ENCODE assay signal across 8 cellular contexts in the genomic region with DNA sequence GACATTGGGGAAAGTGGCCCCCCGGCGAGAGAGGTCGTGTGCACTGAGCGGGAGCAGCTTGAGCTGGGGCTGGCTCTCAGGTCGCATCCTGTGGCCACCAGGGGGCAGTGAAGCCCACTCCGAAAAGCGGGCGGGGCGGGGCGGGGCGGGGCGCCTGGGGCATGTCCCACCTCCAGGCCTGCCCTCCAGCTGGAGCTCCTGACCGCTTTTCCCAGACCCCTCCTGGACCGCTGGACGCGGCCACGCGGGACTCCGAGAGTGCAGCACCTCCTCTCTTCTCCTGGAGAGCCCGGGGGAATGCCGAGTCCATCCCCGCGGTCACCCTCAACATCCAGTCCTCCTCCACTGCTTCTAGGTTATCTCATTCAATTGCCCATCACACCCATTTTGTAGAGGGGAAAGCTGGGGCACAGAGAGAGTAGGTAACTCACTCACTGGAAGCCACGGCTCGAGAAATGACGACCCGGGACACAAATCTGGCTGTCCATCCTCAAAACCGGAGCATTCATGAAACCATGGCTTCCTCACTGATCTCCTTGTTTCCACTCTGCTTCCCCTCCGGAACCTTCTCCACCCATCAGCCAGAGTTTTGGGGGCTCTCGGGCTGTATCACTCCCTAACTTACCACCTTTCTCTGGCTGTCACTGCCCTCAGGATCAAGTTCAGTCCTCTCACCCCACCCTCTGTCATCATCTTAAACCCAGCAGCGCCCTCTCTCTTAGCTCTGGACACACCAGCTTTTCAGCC. TPM values are rescaled to one million over a fixed set of nuclear protein-coding genes. Genes with fewer than 3 reads are reported as not detected.
DNase-seq lines count a peak whose midpoint lies in the region; ATAC-seq and TF ChIP-seq lines count a peak whose summit lies in the region.

No MANE protein-coding gene starts in this region.

- peaks cover 34% of the 10 kb centered on the region for H3K4me1 Mint-ChIP-seq in CD8-positive, alpha-beta T cell (ENCODE audit: low read depth)
- H3K4me1 Mint-ChIP-seq in neural progenitor cell: peaks cover 30% of the 10 kb centered on the region

- H3K27me3 ChIP-seq in CD8-positive, alpha-beta T cell (ENCODE audit: insufficient read depth, low read length): no peaks in the 10 kb centered on the region
- H3K27me3 ChIP-seq in neural progenitor cell (no peaks in the 10 kb centered on the region), stomach smooth muscle (ENCODE audit: control insufficient read depth in 1 of 2, insufficient read depth in 2 of 2, low read length in 2 of 2) (no peaks in the 10 kb centered on the region)

- peak overlapping the region; percentile 18 for H3K27ac ChIP-seq in CD8-positive, alpha-beta T cell (ENCODE audit: low read depth, low read length)
- H3K27ac ChIP-seq in neural progenitor cell (no peak overlapping the region), stomach smooth muscle (ENCODE audit: low read length) (no peak overlapping the region)

- no peaks in the 10 kb centered on the region for H3K9me3 Mint-ChIP-seq in CD8-positive, alpha-beta T cell
- H3K9me3 Mint-ChIP-seq in neural progenitor cell: peaks cover 2% of the 10 kb centered on the region

- no peak overlapping the region for H2AFZ ChIP-seq in neural progenitor cell (replicated peaks)

- no peak overlapping the region for H3K9ac ChIP-seq in neural progenitor cell
- H3K9ac ChIP-seq in stomach smooth muscle (ENCODE audit: low read length in 2 of 2): peak overlapping the region; percentile 60 to 72

- peak overlapping the region; percentile 78 for H3K27ac Mint-ChIP-seq in CD8-positive, alpha-beta T cell
- no peak overlapping the region for H3K27ac Mint-ChIP-seq in neural progenitor cell

- peaks cover 21% of the 10 kb centered on the region for H3K4me1 ChIP-seq in CD8-positive, alpha-beta T cell (ENCODE audit: insufficient read depth, low read length)
- peaks cover 10% of the 10 kb centered on the region for H3K4me1 ChIP-seq in neural progenitor cell
- peaks cover 36% of the 10 kb centered on the region for H3K4me1 ChIP-seq in stomach smooth muscle (ENCODE audit: control insufficient read depth, insufficient read depth, low read length)

- peaks cover 18% of the 10 kb centered on the region for H3K36me3 Mint-ChIP-seq in CD8-positive, alpha-beta T cell
- H3K36me3 Mint-ChIP-seq in neural progenitor cell: peaks cover 10% of the 10 kb centered on the region

- CTCF ChIA-PET in CD8-positive, alpha-beta T cell (lab: Charles Lee): interaction anchor here (0.7 to 7.4 kb wide), 33 partner anchors 8 to 149 kb away, joined by 3 to 270 read pairs (median 4); partner anchors contain the start of genes BCL2L1 and TPX2

- POLR2A ChIA-PET in CD8-positive, alpha-beta T cell (lab: Charles Lee): interaction anchor here (0.8 to 3.1 kb wide), 5 partner anchors 13 to 89 kb away, joined by 3 to 59 read pairs (median 5); partner anchors contain the start of gene BCL2L1

- no peak for TF ChIP-seq EP300 in Ishikawa (IDR thresholded peaks at IDR 0.05; ENCODE audit: borderline replicate concordance)

- peak overlapping the region; percentile 61 for H3K4me3 ChIP-seq in CD8-positive, alpha-beta T cell (ENCODE audit: low read depth, low read length)
- H3K4me3 ChIP-seq in foreskin fibroblast (ENCODE audit: low read depth in 1 of 2, low read length in 2 of 2): peak overlapping the region; percentile 43 to 52
- H3K4me3 ChIP-seq in neural progenitor cell: peak overlapping the region; percentile 34
- H3K4me3 ChIP-seq in stomach smooth muscle (ENCODE audit: low read length in 2 of 2): peak overlapping the region; percentile 71 to 74

- H3K4me3 Mint-ChIP-seq in CD8-positive, alpha-beta T cell: peak overlapping the region; percentile 74
- H3K4me3 Mint-ChIP-seq in neural progenitor cell: peak overlapping the region; percentile 70

- peaks cover 5% of the 10 kb centered on the region for H3K36me3 ChIP-seq in CD8-positive, alpha-beta T cell (ENCODE audit: insufficient read depth, low read length)
- no peaks in the 10 kb centered on the region for H3K36me3 ChIP-seq in neural progenitor cell
- peaks cover 11 to 12% of the 10 kb centered on the region in 2 donors for H3K36me3 ChIP-seq in stomach smooth muscle (ENCODE audit: control insufficient read depth in 2 of 2, insufficient read depth in 2 of 2, low read length in 2 of 2)

- peak; percentile 61 to 90 (median 78) for DNase-seq in CD8-positive, alpha-beta T cell
- peak; percentile 93 for DNase-seq in activated effector memory CD4-positive, alpha-beta T cell treated with anti-CD3 and anti-CD28 coated beads, Interleukin-2, amount 50 U/mL, for 16 hours
- DNase-seq in foreskin fibroblast (peak; percentile 64 to 89), neural progenitor cell (ENCODE audit: low spot score) (peak; percentile 90)

- peak; percentile 40; the same call in 1 of the 2 replicates for TF ChIP-seq POLR2A in Raji (IDR thresholded peaks at IDR 0.05; ENCODE audit: insufficient read depth, low read depth, low read length)

- peak overlapping the region; percentile 69 for H3K4me2 ChIP-seq in neural progenitor cell

- intact Hi-C loops in CD8-positive, alpha-beta T cell (cut with DNase I, micrococcal nuclease): loop anchor here (1.0 to 5.0 kb wide), 7 partner anchors 15 to 149 kb away; partner anchors contain the start of genes HM13 (in 1 of the 2) and ID1 (in 1 of the 2)

- no peaks in the 10 kb centered on the region for H3K9me3 ChIP-seq in CD8-positive, alpha-beta T cell (ENCODE audit: low read length)
- H3K9me3 ChIP-seq in neural progenitor cell (ENCODE audit: low read depth) (no peaks in the 10 kb centered on the region), stomach smooth muscle (ENCODE audit: control insufficient read depth in 2 of 2, low read length in 2 of 2) (no peaks in the 10 kb centered on the region)

- H3F3A ChIP-seq in neural progenitor cell (ENCODE audit: low read depth): peaks cover 17% of the 10 kb centered on the region

- no peaks in the 10 kb centered on the region for H3K27me3 Mint-ChIP-seq in CD8-positive, alpha-beta T cell (ENCODE audit: low read depth)
- H3K27me3 Mint-ChIP-seq in neural progenitor cell (ENCODE audit: insufficient read depth, low read depth): peaks cover 4% of the 10 kb centered on the region

- peak; percentile 62; the same call in 1 of the 2 replicates for TF ChIP-seq RAD21 in Ishikawa (IDR thresholded peaks at IDR 0.05; ENCODE audit: low read depth)

- peak; percentile 64 for TF ChIP-seq CTCF in CD8-positive, alpha-beta T cell (IDR thresholded peaks at IDR 0.05)
- TF ChIP-seq CTCF in foreskin fibroblast (IDR thresholded peaks at IDR 0.05; ENCODE audit: low read depth, low read length) (peak; percentile 58), neural progenitor cell (IDR thresholded peaks at IDR 0.05) (peak; percentile 80)

- no peaks in the 10 kb centered on the region for H3K79me2 ChIP-seq in neural progenitor cell (ENCODE audit: low read depth)

- H4K20me1 ChIP-seq in neural progenitor cell (ENCODE audit: low read depth): peaks cover 7% of the 10 kb centered on the region

- ATAC-seq in CD8-positive, alpha-beta T cell: peak; percentile 93
- ATAC-seq in GM21381 (IDR thresholded peaks at IDR 0.05; ENCODE audit: unreplicated experiment): peak; percentile 58

TF ChIP-seq in Ishikawa, 13 proteins besides CTCF, POLR2A, EP300 and RAD21 (continues in another document):
- TF ChIP-seq EGR1 (IDR thresholded peaks at IDR 0.05) (no peak), ZBTB7A (IDR thresholded peaks at IDR 0.05; ENCODE audit: low read depth) (no peak), CEBPB (IDR thresholded peaks at IDR 0.05) (no peak), NFIC (IDR thresholded peaks at IDR 0.05) (no peak), YY1 (IDR thresholded peaks at IDR 0.05; ENCODE audit: low read depth) (0 out of 2 replicates have a peak, but pooled peaks have one; percentile 23), TEAD4 (IDR thresholded peaks at IDR 0.05) (no peak), FOXM1 (IDR thresholded peaks at IDR 0.05; ENCODE audit: borderline replicate concordance, low read depth) (no peak), TCF12 (IDR thresholded peaks at IDR 0.05; ENCODE audit: low read depth) (0 out of 2 replicates have a peak, but pooled peaks have one; percentile 21), CREB1 (IDR thresholded peaks at IDR 0.05; ENCODE audit: low read depth) (no peak), TAF1 (IDR thresholded peaks at IDR 0.05; ENCODE audit: low read depth) (0 out of 2 replicates have a peak, but pooled peaks have one; percentile 19)
- TF ChIP-seq, protein P1, sequence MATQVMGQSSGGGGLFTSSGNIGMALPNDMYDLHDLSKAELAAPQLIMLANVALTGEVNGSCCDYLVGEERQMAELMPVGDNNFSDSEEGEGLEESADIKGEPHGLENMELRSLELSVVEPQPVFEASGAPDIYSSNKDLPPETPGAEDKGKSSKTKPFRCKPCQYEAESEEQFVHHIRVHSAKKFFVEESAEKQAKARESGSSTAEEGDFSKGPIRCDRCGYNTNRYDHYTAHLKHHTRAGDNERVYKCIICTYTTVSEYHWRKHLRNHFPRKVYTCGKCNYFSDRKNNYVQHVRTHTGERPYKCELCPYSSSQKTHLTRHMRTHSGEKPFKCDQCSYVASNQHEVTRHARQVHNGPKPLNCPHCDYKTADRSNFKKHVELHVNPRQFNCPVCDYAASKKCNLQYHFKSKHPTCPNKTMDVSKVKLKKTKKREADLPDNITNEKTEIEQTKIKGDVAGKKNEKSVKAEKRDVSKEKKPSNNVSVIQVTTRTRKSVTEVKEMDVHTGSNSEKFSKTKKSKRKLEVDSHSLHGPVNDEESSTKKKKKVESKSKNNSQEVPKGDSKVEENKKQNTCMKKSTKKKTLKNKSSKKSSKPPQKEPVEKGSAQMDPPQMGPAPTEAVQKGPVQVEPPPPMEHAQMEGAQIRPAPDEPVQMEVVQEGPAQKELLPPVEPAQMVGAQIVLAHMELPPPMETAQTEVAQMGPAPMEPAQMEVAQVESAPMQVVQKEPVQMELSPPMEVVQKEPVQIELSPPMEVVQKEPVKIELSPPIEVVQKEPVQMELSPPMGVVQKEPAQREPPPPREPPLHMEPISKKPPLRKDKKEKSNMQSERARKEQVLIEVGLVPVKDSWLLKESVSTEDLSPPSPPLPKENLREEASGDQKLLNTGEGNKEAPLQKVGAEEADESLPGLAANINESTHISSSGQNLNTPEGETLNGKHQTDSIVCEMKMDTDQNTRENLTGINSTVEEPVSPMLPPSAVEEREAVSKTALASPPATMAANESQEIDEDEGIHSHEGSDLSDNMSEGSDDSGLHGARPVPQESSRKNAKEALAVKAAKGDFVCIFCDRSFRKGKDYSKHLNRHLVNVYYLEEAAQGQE (IDR thresholded peaks at IDR 0.05; ENCODE audit: low read depth): no peak
- TF ChIP-seq, protein P2, sequence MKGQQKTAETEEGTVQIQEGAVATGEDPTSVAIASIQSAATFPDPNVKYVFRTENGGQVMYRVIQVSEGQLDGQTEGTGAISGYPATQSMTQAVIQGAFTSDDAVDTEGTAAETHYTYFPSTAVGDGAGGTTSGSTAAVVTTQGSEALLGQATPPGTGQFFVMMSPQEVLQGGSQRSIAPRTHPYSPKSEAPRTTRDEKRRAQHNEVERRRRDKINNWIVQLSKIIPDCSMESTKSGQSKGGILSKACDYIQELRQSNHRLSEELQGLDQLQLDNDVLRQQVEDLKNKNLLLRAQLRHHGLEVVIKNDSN (IDR thresholded peaks at IDR 0.05): no peak

RNA-seq across cellular contexts. Expression of gene COX4I2, which starts 24.1 kb away (rescaled TPM):
- not detected for total RNA-seq in CD8-positive, alpha-beta T cell
- total RNA-seq in neural progenitor cell (ENCODE audit: low replicate concordance): not detected in 2 replicates

RNA-seq across cellular contexts. Expression of gene ID1, which starts 56.7 kb away (rescaled TPM):
- total RNA-seq in CD8-positive, alpha-beta T cell: 10 to 100 TPM in 1 of 2 experiments, 1 to 10 TPM in 1; 8.1 to 11.0 TPM
- 80.8 and 133 TPM in 2 replicates for total RNA-seq in neural progenitor cell (ENCODE audit: low replicate concordance)
